In the genomic region with DNA sequence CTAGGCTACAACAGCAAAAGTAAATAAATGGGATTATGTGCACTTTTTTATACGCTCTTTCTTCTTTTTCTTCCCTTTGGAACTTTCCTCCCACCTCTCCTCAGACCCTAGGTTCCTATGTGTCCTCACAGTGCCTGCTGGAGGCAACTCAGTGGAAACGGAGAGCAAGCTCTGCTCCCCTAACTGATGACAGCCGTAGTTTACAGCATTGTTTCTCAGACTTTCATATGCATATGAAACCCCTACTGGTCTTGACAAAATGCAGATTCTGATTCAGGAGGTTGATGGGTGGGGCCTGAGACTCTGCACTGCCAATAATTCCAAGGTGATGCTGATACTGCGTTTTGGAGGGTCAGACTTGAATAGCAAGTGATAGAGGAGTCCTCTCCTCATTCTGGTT, we compare ENCODE assay signal across 1 cellular context.
TF ChIP-seq lines count a peak whose summit lies in the region.

No MANE protein-coding gene starts in this region.

TF ChIP-seq in GM23338, 12 proteins besides CTCF, POLR2A, EP300 and RAD21 (continued from another document):
- TF ChIP-seq, protein P1, sequence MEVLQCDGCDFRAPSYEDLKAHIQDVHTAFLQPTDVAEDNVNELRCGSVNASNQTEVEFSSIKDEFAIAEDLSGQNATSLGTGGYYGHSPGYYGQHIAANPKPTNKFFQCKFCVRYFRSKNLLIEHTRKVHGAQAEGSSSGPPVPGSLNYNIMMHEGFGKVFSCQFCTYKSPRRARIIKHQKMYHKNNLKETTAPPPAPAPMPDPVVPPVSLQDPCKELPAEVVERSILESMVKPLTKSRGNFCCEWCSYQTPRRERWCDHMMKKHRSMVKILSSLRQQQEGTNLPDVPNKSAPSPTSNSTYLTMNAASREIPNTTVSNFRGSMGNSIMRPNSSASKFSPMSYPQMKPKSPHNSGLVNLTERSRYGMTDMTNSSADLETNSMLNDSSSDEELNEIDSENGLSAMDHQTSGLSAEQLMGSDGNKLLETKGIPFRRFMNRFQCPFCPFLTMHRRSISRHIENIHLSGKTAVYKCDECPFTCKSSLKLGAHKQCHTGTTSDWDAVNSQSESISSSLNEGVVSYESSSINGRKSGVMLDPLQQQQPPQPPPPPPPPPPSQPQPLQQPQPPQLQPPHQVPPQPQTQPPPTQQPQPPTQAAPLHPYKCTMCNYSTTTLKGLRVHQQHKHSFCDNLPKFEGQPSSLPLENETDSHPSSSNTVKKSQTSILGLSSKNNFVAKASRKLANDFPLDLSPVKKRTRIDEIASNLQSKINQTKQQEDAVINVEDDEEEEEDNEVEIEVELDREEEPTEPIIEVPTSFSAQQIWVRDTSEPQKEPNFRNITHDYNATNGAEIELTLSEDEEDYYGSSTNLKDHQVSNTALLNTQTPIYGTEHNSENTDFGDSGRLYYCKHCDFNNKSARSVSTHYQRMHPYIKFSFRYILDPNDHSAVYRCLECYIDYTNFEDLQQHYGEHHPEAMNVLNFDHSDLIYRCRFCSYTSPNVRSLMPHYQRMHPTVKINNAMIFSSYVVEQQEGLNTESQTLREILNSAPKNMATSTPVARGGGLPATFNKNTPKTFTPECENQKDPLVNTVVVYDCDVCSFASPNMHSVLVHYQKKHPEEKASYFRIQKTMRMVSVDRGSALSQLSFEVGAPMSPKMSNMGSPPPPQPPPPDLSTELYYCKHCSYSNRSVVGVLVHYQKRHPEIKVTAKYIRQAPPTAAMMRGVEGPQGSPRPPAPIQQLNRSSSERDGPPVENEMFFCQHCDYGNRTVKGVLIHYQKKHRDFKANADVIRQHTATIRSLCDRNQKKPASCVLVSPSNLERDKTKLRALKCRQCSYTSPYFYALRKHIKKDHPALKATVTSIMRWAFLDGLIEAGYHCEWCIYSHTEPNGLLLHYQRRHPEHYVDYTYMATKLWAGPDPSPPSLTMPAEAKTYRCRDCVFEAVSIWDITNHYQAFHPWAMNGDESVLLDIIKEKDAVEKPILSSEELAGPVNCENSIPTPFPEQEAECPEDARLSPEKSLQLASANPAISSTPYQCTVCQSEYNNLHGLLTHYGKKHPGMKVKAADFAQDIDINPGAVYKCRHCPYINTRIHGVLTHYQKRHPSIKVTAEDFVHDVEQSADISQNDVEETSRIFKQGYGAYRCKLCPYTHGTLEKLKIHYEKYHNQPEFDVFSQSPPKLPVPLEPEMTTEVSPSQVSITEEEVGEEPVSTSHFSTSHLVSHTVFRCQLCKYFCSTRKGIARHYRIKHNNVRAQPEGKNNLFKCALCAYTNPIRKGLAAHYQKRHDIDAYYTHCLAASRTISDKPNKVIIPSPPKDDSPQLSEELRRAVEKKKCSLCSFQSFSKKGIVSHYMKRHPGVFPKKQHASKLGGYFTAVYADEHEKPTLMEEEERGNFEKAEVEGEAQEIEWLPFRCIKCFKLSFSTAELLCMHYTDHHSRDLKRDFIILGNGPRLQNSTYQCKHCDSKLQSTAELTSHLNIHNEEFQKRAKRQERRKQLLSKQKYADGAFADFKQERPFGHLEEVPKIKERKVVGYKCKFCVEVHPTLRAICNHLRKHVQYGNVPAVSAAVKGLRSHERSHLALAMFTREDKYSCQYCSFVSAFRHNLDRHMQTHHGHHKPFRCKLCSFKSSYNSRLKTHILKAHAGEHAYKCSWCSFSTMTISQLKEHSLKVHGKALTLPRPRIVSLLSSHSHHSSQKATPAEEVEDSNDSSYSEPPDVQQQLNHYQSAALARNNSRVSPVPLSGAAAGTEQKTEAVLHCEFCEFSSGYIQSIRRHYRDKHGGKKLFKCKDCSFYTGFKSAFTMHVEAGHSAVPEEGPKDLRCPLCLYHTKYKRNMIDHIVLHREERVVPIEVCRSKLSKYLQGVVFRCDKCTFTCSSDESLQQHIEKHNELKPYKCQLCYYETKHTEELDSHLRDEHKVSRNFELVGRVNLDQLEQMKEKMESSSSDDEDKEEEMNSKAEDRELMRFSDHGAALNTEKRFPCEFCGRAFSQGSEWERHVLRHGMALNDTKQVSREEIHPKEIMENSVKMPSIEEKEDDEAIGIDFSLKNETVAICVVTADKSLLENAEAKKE (CRISPR knock-in tag; IDR thresholded peaks at IDR 0.05) = no peak
- TF ChIP-seq POLR2AphosphoS5 (IDR thresholded peaks at IDR 0.05; ENCODE audit: low read depth) = no peak
- TF ChIP-seq, protein P2, sequence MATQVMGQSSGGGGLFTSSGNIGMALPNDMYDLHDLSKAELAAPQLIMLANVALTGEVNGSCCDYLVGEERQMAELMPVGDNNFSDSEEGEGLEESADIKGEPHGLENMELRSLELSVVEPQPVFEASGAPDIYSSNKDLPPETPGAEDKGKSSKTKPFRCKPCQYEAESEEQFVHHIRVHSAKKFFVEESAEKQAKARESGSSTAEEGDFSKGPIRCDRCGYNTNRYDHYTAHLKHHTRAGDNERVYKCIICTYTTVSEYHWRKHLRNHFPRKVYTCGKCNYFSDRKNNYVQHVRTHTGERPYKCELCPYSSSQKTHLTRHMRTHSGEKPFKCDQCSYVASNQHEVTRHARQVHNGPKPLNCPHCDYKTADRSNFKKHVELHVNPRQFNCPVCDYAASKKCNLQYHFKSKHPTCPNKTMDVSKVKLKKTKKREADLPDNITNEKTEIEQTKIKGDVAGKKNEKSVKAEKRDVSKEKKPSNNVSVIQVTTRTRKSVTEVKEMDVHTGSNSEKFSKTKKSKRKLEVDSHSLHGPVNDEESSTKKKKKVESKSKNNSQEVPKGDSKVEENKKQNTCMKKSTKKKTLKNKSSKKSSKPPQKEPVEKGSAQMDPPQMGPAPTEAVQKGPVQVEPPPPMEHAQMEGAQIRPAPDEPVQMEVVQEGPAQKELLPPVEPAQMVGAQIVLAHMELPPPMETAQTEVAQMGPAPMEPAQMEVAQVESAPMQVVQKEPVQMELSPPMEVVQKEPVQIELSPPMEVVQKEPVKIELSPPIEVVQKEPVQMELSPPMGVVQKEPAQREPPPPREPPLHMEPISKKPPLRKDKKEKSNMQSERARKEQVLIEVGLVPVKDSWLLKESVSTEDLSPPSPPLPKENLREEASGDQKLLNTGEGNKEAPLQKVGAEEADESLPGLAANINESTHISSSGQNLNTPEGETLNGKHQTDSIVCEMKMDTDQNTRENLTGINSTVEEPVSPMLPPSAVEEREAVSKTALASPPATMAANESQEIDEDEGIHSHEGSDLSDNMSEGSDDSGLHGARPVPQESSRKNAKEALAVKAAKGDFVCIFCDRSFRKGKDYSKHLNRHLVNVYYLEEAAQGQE (IDR thresholded peaks at IDR 0.05; ENCODE audit: unreplicated experiment) = no peak
- no peak for TF ChIP-seq EZH2 (IDR thresholded peaks at IDR 0.05; ENCODE audit: low read depth, unreplicated experiment)
- TF ChIP-seq ZNF114 (CRISPR knock-in tag; IDR thresholded peaks at IDR 0.05) = no peak
- TF ChIP-seq JUNB (IDR thresholded peaks at IDR 0.05; ENCODE audit: unreplicated experiment) = no peak
- no peak for TF ChIP-seq NANOG (IDR thresholded peaks at IDR 0.05; ENCODE audit: borderline replicate concordance)
